ENCODE assay signal across 2 cellular contexts in genomic region chr16:85640606-85641005, GRCh38.
TF ChIP-seq lines count a peak whose summit lies in the region.

No MANE protein-coding gene starts in this region.

TF ChIP-seq in IMR-90, 13 proteins besides CTCF, POLR2A, EP300 and RAD21:
- TF ChIP-seq CHD1 (IDR thresholded peaks at IDR 0.05; ENCODE audit: low read depth, low read length) = no peak
- no peak for TF ChIP-seq MXI1 (IDR thresholded peaks at IDR 0.05; ENCODE audit: borderline replicate concordance, low read depth, low read length)
- no peak for TF ChIP-seq FOS (IDR thresholded peaks at IDR 0.05; ENCODE audit: low read depth, low read length)
TF ChIP-seq in IMR-90: peak in this region for 0.

TF ChIP-seq in K562, 482 proteins besides CTCF, POLR2A, EP300 and RAD21:
- TF ChIP-seq ZNF695 (CRISPR knock-in tag; IDR thresholded peaks at IDR 0.05) (no peak), TCF3 (CRISPR knock-in tag; IDR thresholded peaks at IDR 0.05) (no peak), ZBTB33 (CRISPR knock-in tag; IDR thresholded peaks at IDR 0.05) (peak; percentile 74), KAT8 (IDR thresholded peaks at IDR 0.05; ENCODE audit: low read depth) (no peak)
- TF ChIP-seq, protein P1, sequence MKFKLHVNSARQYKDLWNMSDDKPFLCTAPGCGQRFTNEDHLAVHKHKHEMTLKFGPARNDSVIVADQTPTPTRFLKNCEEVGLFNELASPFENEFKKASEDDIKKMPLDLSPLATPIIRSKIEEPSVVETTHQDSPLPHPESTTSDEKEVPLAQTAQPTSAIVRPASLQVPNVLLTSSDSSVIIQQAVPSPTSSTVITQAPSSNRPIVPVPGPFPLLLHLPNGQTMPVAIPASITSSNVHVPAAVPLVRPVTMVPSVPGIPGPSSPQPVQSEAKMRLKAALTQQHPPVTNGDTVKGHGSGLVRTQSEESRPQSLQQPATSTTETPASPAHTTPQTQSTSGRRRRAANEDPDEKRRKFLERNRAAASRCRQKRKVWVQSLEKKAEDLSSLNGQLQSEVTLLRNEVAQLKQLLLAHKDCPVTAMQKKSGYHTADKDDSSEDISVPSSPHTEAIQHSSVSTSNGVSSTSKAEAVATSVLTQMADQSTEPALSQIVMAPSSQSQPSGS (CRISPR knock-in tag; IDR thresholded peaks at IDR 0.05) = no peak
- TF ChIP-seq, protein P2, sequence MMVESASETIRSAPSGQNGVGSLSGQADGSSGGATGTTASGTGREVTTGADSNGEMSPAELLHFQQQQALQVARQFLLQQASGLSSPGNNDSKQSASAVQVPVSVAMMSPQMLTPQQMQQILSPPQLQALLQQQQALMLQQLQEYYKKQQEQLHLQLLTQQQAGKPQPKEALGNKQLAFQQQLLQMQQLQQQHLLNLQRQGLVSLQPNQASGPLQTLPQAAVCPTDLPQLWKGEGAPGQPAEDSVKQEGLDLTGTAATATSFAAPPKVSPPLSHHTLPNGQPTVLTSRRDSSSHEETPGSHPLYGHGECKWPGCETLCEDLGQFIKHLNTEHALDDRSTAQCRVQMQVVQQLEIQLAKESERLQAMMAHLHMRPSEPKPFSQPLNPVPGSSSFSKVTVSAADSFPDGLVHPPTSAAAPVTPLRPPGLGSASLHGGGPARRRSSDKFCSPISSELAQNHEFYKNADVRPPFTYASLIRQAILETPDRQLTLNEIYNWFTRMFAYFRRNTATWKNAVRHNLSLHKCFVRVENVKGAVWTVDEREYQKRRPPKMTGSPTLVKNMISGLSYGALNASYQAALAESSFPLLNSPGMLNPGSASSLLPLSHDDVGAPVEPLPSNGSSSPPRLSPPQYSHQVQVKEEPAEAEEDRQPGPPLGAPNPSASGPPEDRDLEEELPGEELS (CRISPR knock-in tag; IDR thresholded peaks at IDR 0.05; ENCODE audit: borderline replicate concordance) = no peak
